9 cellular contexts compared by ENCODE assay signal in the genomic region with DNA sequence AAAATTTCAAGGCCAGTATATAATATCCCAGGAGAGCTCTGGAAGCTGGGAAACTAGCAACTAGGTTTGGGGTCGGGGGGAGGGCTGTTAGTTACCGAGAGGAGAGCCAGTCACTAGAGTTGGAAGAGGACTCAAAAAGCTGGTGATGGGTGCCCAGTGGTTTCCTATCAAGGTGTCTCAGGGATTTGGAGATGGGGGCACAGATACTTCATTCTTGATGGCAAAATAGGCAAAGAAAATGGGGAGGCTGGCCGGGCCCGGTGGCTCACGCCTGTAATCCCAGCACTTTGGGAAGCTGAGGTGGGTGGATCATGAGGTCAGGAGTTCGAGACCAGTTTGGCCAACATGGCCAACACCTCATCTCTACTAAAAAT. TPM values are rescaled to one million over a fixed set of nuclear protein-coding genes. Genes with fewer than 3 reads are reported as not detected.
A peak's percentile ranks its signal among the peaks of the same experiment; 100 is the strongest.
DNase-seq lines count a peak whose midpoint lies in the region; ATAC-seq and TF ChIP-seq lines count a peak whose summit lies in the region.
"Had no signal": no experiment of that assay in that cellular context is flagged by ENCODE, and none has a peak within 500 bp of the region (broad histone marks: within the 10 kb centered on the region; RNA-seq: fewer than 3 reads in every experiment).

No MANE protein-coding gene starts in this region.

- peaks cover 7 to 42% (median 33%) of the 10 kb centered on the region in 9 donors for H3K4me1 ChIP-seq in heart right ventricle
- no peaks in the 10 kb centered on the region for H3K4me1 ChIP-seq in aorta (ENCODE audit: control insufficient read depth in 1 of 2, insufficient read depth in 2 of 2, low read length in 2 of 2)

- CTCF ChIA-PET in MCF 10A (lab: Yijun Ruan, JAX) (interaction anchor here (0.7 to 1.0 kb wide), 5 partner anchors 21 to 517 kb away, joined by 3 to 4 read pairs (median 3); a partner anchor contains a TSS), GM10248 (lab: Yijun Ruan, JAX) (interaction anchor here (1.5 to 1.7 kb wide), 2 partner anchors 11 to 14 kb away, joined by 5 to 6 read pairs; no protein-coding TSS in a partner anchor)

- WGBS in heart right ventricle, 2 donors, result 54 to 61% methylated on average over 6 of the region's 6 CpGs
- 32 to 35% methylated on average over 6 of the region's 6 CpGs for WGBS in aorta, 2 donors

- H3K4me3 ChIP-seq in heart right ventricle (peak overlapping the region; percentile 74 to 100 (median 99)), aorta (ENCODE audit: low read length in 2 of 2) (peak overlapping the region; percentile 79 to 99)

- H3K27ac ChIP-seq in heart right ventricle (peak overlapping the region in 9 of 10 donors; percentile 93 to 100 (median 99)), aorta (ENCODE audit: low read depth in 1 of 2, low read length in 2 of 2) (peak overlapping the region; percentile 8 to 81)

- H3K36me3 Mint-ChIP-seq in MCF 10A (ENCODE audit: insufficient read depth, unreplicated experiment), result peaks cover 46% of the 10 kb centered on the region
- peaks cover 7% of the 10 kb centered on the region for H3K36me3 Mint-ChIP-seq in mesothelial cell of epicardium

- POLR2A ChIA-PET in MCF 10A (lab: Yijun Ruan, JAX), result interaction anchor here (0.7 to 6.7 kb wide), 3 partner anchors 14 to 612 kb away, joined by 3 to 35 read pairs (median 5); a partner anchor contains a TSS
- POLR2A ChIA-PET in GM10248 (lab: Yijun Ruan, JAX), result no interaction called here

- H3K4me1 Mint-ChIP-seq in MCF 10A (ENCODE audit: insufficient read depth, unreplicated experiment) (peaks cover 36% of the 10 kb centered on the region), mesothelial cell of epicardium (peaks cover 25% of the 10 kb centered on the region)

- no peaks in the 10 kb centered on the region for H3K27me3 Mint-ChIP-seq in MCF 10A (ENCODE audit: insufficient read depth, unreplicated experiment)
- H3K27me3 Mint-ChIP-seq in mesothelial cell of epicardium (ENCODE audit: low read depth), result no peaks in the 10 kb centered on the region

- no peak for TF ChIP-seq CTCF in heart right ventricle (IDR thresholded peaks at IDR 0.05)
- no peak for TF ChIP-seq CTCF in MCF 10A (IDR thresholded peaks at IDR 0.05; ENCODE audit: unreplicated experiment)
- no peak for TF ChIP-seq CTCF in mesothelial cell of epicardium (IDR thresholded peaks at IDR 0.05; ENCODE audit: unreplicated experiment)
- TF ChIP-seq CTCF in GM10248 (IDR thresholded peaks at IDR 0.05; ENCODE audit: control extremely low read depth, extremely low read depth, low read depth, missing control alignments), result no peak

- H3K9me3 Mint-ChIP-seq in MCF 10A (ENCODE audit: unreplicated experiment) (no peaks in the 10 kb centered on the region), mesothelial cell of epicardium (no peaks in the 10 kb centered on the region)

- DNase-seq in heart right ventricle (no peak), left cardiac atrium (no peak), MCF 10A (ENCODE audit: unreplicated experiment) (no peak), mesothelial cell of epicardium (ENCODE audit: low spot score in 2 of 2, unreplicated experiment in 2 of 2) (no peak), aorta (no peak), GF-D8 (lab: John Stamatoyannopoulos, UW) (no peak), GM10248 (ENCODE audit: extremely low spot score) (no peak), germinal center (ENCODE audit: low spot score) (no peak)
- DNase-seq: NCI-H1092 treated with DMSO at 0.1 percent for 48 hours had no signal

- intact Hi-C loops in heart right ventricle (cut with DNase I), result loop anchor here in 3 of 10 donors (2.0 to 10.0 kb wide), 3 partner anchors 21 to 1747 kb away; a partner anchor contains a TSS
- intact Hi-C loops in left cardiac atrium (cut with DNase I), result no loop called here
- intact Hi-C loops in MCF 10A (cut with micrococcal nuclease), result no loop called here
- intact Hi-C loops in aorta (cut with DNase I), result loop anchor here in 1 of 2 donors (5.0 to 10.0 kb wide), 5 partner anchors 41 to 1757 kb away; a partner anchor contains a TSS

- ATAC-seq in heart right ventricle (no peak), left cardiac atrium (no peak), aorta (ENCODE audit: low FRiP score) (no peak)

- no peaks in the 10 kb centered on the region for H3K27me3 ChIP-seq in heart right ventricle
- H3K27me3 ChIP-seq in aorta (ENCODE audit: control insufficient read depth in 1 of 2, insufficient read depth in 2 of 2, low read length in 1 of 2), result no peaks in the 10 kb centered on the region

- no TSS peak for BruUV-seq in MCF 10A (replicated peaks; lab: Mats Ljungman, UMichigan)

- H3K36me3 ChIP-seq in heart right ventricle (peaks cover 0 to 46% (median 21%) of the 10 kb centered on the region in 9 donors), aorta (ENCODE audit: control insufficient read depth in 1 of 2, insufficient read depth in 2 of 2, low read length in 1 of 2) (peaks cover 0 to 3% of the 10 kb centered on the region in 2 donors)

- no peaks in the 10 kb centered on the region for H3K9me3 ChIP-seq in heart right ventricle
- no peaks in the 10 kb centered on the region for H3K9me3 ChIP-seq in aorta (ENCODE audit: control insufficient read depth, low read length)

- H3K4me3 Mint-ChIP-seq in MCF 10A (ENCODE audit: unreplicated experiment) (peak overlapping the region; percentile 95), mesothelial cell of epicardium (peak overlapping the region; percentile 70)

- no peak overlapping the region for H3K27ac Mint-ChIP-seq in MCF 10A (ENCODE audit: low read depth, unreplicated experiment)
- H3K27ac Mint-ChIP-seq in mesothelial cell of epicardium, result peak overlapping the region; percentile 89

RNA-seq across cellular contexts. Expression of a gene that starts 0.8 kb away (rescaled TPM):
- total RNA-seq in heart right ventricle, result 10 to 100 TPM; 36.2 to 61.2 (median 48.9) TPM
- polyA plus RNA-seq in heart right ventricle, result 100 to 1,000 TPM in 1 of 2 donors, 10 to 100 TPM in 1; 59.5 to 125 TPM
- 10 to 100 TPM; 49.5 to 58.3 TPM for total RNA-seq in left cardiac atrium
- total RNA-seq in MCF 10A (2022), result 28.9 and 33.9 TPM in 2 replicates
- total RNA-seq in mesothelial cell of epicardium, result 61.0 to 63.6 TPM (median 63.0 TPM) in 3 replicates
- total RNA-seq in aorta, result 10 to 100 TPM; 86.4 to 92.8 TPM
- 100 to 1,000 TPM in 1 of 2 donors, 10 to 100 TPM in 1; 49.8 to 218 TPM for polyA plus RNA-seq in aorta

RNA-seq across cellular contexts. Expression of a gene that starts 6.3 kb away (rescaled TPM):
- total RNA-seq in heart right ventricle (100 to 1,000 TPM in 9 of 10 donors, 10 to 100 TPM in 1; 99.8 to 132 (median 114) TPM), left cardiac atrium (100 to 1,000 TPM; 114 to 126 TPM), MCF 10A (2022) (212 and 231 TPM in 2 replicates), mesothelial cell of epicardium (238 to 239 TPM (median 239 TPM) in 3 replicates), aorta (100 to 1,000 TPM in 1 of 2 donors, 10 to 100 TPM in 1; 89.9 to 111 TPM)
- polyA plus RNA-seq in heart right ventricle (100 to 1,000 TPM in 1 of 2 donors, 10 to 100 TPM in 1; 94.7 to 161 TPM), aorta (100 to 1,000 TPM; 120 to 191 TPM)

RNA-seq across cellular contexts. Expression of a gene that starts 8.2 kb away (rescaled TPM):
- 1 to 10 TPM; 3.6 to 8.5 (median 5.7) TPM for total RNA-seq in heart right ventricle
- 10 to 100 TPM in 1 of 2 donors, 1 to 10 TPM in 1; 3.1 to 10.2 TPM for polyA plus RNA-seq in heart right ventricle
- 1 to 10 TPM; 9.0 to 9.8 TPM for total RNA-seq in left cardiac atrium
- total RNA-seq in MCF 10A (2022), result 6.7 and 9.9 TPM in 2 replicates
- total RNA-seq in mesothelial cell of epicardium, result 57.7 to 66.1 TPM (median 65.1 TPM) in 3 replicates
- total RNA-seq in aorta, result 10 to 100 TPM; 31.7 to 39.4 TPM
- polyA plus RNA-seq in aorta, result 10 to 100 TPM in 1 of 2 donors, 1 to 10 TPM in 1; 4.4 to 16.4 TPM

RNA-seq across cellular contexts. Expression of a gene that starts 20.0 kb away (rescaled TPM):
- 1 to 10 TPM in 2 of 10 donors, under 1 TPM in 6, not detected in 2; 0.09 to 6.1 (median 0.36) TPM for total RNA-seq in heart right ventricle
- under 1 TPM; 0.28 to 0.29 TPM for polyA plus RNA-seq in heart right ventricle
- 1 to 10 TPM in 1 of 2 donors, under 1 TPM in 1; 0.31 to 1.9 TPM for total RNA-seq in left cardiac atrium
- total RNA-seq in MCF 10A (2022), result 20.3 and 27.1 TPM in 2 replicates
- total RNA-seq in mesothelial cell of epicardium, result 30.1 to 31.3 TPM (median 30.3 TPM) in 3 replicates
- 1 to 10 TPM; 1.3 to 2.0 TPM for total RNA-seq in aorta
- polyA plus RNA-seq in aorta, result 1 to 10 TPM in 1 of 2 donors, not detected in 1; 1.5 TPM

RNA-seq across cellular contexts. Expression of a gene that starts 42.8 kb away (rescaled TPM):
- total RNA-seq in heart right ventricle (1 to 10 TPM; 2.7 to 6.5 (median 4.9) TPM), left cardiac atrium (1 to 10 TPM; 4.4 to 5.9 TPM), MCF 10A (2022) (7.5 and 8.3 TPM in 2 replicates), mesothelial cell of epicardium (9.6 to 10.2 TPM (median 10.0 TPM) in 3 replicates), aorta (1 to 10 TPM; 3.0 to 4.2 TPM)
- polyA plus RNA-seq in heart right ventricle (1 to 10 TPM; 1.2 to 4.3 TPM), aorta (1 to 10 TPM; 1.4 to 1.5 TPM)
